Comparison of ENCODE assay signal across 8 cellular contexts in genomic region chr11:120013325-120014250, GRCh38.
DNase-seq lines count a peak whose midpoint lies in the region; ATAC-seq, FAIRE-seq and TF ChIP-seq lines count a peak whose summit lies in the region.

No MANE protein-coding gene starts in this region.

- no peaks in the 10 kb centered on the region for H3K4me1 ChIP-seq in pancreas

- FAIRE-seq in GM18507 (lab: Jason Lieb, UNC) (peak; percentile 9), pancreas (lab: Jason Lieb, UNC) (no peak)

- peak; percentile 55 for TF ChIP-seq CTCF in AG10803 (conservative IDR thresholded peaks at IDR 0.05; ENCODE audit: low read length)
- peak; percentile 77 for TF ChIP-seq CTCF in fibroblast of villous mesenchyme (IDR thresholded peaks at IDR 0.05; ENCODE audit: insufficient read depth, low read depth, low read length)
- peak; percentile 38 to 68 (median 52) for TF ChIP-seq CTCF in pancreas (IDR thresholded peaks at IDR 0.05)

- no peaks in the 10 kb centered on the region for H3K36me3 ChIP-seq in pancreas

- DNase-seq in AG10803 (ENCODE audit: low read depth) (peak; percentile 12), GM18507 (ENCODE audit: extremely low spot score, insufficient read length, low read depth) (peak; percentile 28), RPMI8226 (peak; percentile 28), fibroblast of villous mesenchyme (ENCODE audit: low read depth) (peak; percentile 33), pancreas (peak; percentile 30 to 78 (median 64)), epidermal melanocyte (ENCODE audit: insufficient read length, low spot score) (no peak)
- no peak for DNase-seq in stimulated activated CD4-positive, alpha-beta T cell treated with anti-CD3 and anti-CD28 coated beads, Interleukin-4, amount 100 ng/mL, for 24 hours

- intact Hi-C loops in pancreas (cut with DNase I), result loop anchor here in 2 of 3 donors (10.0 kb wide), 1 partner anchor 349 kb away; no protein-coding TSS in a partner anchor

- no peaks in the 10 kb centered on the region for H3K27me3 ChIP-seq in pancreas

- WGBS in pancreas, 2 donors, result 36 to 41% methylated on average over 28 of the region's 28 CpGs

- H3K9me3 ChIP-seq in pancreas, result no peaks in the 10 kb centered on the region

- ATAC-seq in pancreas (peak; percentile 82 to 97 (median 93)), HG02623 (IDR thresholded peaks at IDR 0.05; ENCODE audit: unreplicated experiment) (no peak)

- H3K4me3 ChIP-seq in AG10803 (ENCODE audit: low read length), result no peak overlapping the region
- no peak overlapping the region for H3K4me3 ChIP-seq in fibroblast of villous mesenchyme (ENCODE audit: low read depth, low read length)
- no peak overlapping the region for H3K4me3 ChIP-seq in pancreas

- H3K27ac ChIP-seq in pancreas, result no peak overlapping the region

Comparison
In these comparisons a context has a peak if more than half of its experiments do, and no peak if none do; other contexts are left out.
1. DNase-seq: peak in AG10803 (single experiment), GM18507 (single experiment), RPMI8226 (single experiment), fibroblast of villous mesenchyme (single experiment) and pancreas (6 of 6); none in stimulated activated CD4-positive, alpha-beta T cell treated with anti-CD3 and anti-CD28 coated beads, Interleukin-4, amount 100 ng/mL, for 24 hours (single experiment) and epidermal melanocyte (single experiment).
2. Peak in every context shown above with its lines, with median percentiles within 50 percentile points of each other: CTCF ChIP-seq.